In genomic region chr10:62805139-62806092, GRCh38 we compare ENCODE assay signal across 1 cellular context.
TF ChIP-seq lines count a peak whose summit lies in the region.

No MANE protein-coding gene starts in this region.

TF ChIP-seq in GM12878, 131 proteins besides CTCF, POLR2A, EP300 and RAD21 (continued from another document and continues in another):
- TF ChIP-seq NKRF (conservative IDR thresholded peaks at IDR 0.05) = peak; percentile 35; the same call in 1 of the 2 replicates
- TF ChIP-seq POLR2AphosphoS2 (IDR thresholded peaks at IDR 0.05; ENCODE audit: low read depth, low read length) = no peak
- TF ChIP-seq IRF3 (IDR thresholded peaks at IDR 0.05) = no peak
- TF ChIP-seq, protein P1, sequence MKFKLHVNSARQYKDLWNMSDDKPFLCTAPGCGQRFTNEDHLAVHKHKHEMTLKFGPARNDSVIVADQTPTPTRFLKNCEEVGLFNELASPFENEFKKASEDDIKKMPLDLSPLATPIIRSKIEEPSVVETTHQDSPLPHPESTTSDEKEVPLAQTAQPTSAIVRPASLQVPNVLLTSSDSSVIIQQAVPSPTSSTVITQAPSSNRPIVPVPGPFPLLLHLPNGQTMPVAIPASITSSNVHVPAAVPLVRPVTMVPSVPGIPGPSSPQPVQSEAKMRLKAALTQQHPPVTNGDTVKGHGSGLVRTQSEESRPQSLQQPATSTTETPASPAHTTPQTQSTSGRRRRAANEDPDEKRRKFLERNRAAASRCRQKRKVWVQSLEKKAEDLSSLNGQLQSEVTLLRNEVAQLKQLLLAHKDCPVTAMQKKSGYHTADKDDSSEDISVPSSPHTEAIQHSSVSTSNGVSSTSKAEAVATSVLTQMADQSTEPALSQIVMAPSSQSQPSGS (IDR thresholded peaks at IDR 0.05; ENCODE audit: low read length) = no peak
- no peak for TF ChIP-seq ZBTB4 (CRISPR knock-in tag; IDR thresholded peaks at IDR 0.05)
- TF ChIP-seq NFYA (IDR thresholded peaks at IDR 0.05; ENCODE audit: borderline replicate concordance, low read depth, low read length) = no peak
- TF ChIP-seq MEF2A (IDR thresholded peaks at IDR 0.05; ENCODE audit: insufficient read depth, low read depth, low read length) = no peak
- TF ChIP-seq KAT2A (conservative IDR thresholded peaks at IDR 0.05; ENCODE audit: control insufficient read depth, low read depth, low read length) = no peak
- TF ChIP-seq, protein P2, sequence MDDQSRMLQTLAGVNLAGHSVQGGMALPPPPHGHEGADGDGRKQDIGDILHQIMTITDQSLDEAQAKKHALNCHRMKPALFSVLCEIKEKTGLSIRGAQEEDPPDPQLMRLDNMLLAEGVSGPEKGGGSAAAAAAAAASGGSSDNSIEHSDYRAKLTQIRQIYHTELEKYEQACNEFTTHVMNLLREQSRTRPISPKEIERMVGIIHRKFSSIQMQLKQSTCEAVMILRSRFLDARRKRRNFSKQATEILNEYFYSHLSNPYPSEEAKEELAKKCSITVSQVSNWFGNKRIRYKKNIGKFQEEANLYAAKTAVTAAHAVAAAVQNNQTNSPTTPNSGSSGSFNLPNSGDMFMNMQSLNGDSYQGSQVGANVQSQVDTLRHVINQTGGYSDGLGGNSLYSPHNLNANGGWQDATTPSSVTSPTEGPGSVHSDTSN (IDR thresholded peaks at IDR 0.05; ENCODE audit: insufficient replicate concordance, low read depth, low read length) = no peak
- TF ChIP-seq ZBED1 (IDR thresholded peaks at IDR 0.05; ENCODE audit: borderline replicate concordance) = no peak
- TF ChIP-seq, protein P3, sequence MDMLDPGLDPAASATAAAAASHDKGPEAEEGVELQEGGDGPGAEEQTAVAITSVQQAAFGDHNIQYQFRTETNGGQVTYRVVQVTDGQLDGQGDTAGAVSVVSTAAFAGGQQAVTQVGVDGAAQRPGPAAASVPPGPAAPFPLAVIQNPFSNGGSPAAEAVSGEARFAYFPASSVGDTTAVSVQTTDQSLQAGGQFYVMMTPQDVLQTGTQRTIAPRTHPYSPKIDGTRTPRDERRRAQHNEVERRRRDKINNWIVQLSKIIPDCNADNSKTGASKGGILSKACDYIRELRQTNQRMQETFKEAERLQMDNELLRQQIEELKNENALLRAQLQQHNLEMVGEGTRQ (IDR thresholded peaks at IDR 0.05; ENCODE audit: borderline replicate concordance, low read depth, low read length) = no peak
- TF ChIP-seq, protein P4, sequence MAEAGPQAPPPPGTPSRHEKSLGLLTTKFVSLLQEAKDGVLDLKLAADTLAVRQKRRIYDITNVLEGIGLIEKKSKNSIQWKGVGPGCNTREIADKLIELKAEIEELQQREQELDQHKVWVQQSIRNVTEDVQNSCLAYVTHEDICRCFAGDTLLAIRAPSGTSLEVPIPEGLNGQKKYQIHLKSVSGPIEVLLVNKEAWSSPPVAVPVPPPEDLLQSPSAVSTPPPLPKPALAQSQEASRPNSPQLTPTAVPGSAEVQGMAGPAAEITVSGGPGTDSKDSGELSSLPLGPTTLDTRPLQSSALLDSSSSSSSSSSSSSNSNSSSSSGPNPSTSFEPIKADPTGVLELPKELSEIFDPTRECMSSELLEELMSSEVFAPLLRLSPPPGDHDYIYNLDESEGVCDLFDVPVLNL (IDR thresholded peaks at IDR 0.05; ENCODE audit: low read depth, low read length) = 0 out of 2 replicates have a peak, but pooled peaks have one; percentile 11
- TF ChIP-seq SMAD5 (IDR thresholded peaks at IDR 0.05; ENCODE audit: low read depth) = no peak
- TF ChIP-seq YBX1 (IDR thresholded peaks at IDR 0.05) = no peak
- TF ChIP-seq, protein P5, sequence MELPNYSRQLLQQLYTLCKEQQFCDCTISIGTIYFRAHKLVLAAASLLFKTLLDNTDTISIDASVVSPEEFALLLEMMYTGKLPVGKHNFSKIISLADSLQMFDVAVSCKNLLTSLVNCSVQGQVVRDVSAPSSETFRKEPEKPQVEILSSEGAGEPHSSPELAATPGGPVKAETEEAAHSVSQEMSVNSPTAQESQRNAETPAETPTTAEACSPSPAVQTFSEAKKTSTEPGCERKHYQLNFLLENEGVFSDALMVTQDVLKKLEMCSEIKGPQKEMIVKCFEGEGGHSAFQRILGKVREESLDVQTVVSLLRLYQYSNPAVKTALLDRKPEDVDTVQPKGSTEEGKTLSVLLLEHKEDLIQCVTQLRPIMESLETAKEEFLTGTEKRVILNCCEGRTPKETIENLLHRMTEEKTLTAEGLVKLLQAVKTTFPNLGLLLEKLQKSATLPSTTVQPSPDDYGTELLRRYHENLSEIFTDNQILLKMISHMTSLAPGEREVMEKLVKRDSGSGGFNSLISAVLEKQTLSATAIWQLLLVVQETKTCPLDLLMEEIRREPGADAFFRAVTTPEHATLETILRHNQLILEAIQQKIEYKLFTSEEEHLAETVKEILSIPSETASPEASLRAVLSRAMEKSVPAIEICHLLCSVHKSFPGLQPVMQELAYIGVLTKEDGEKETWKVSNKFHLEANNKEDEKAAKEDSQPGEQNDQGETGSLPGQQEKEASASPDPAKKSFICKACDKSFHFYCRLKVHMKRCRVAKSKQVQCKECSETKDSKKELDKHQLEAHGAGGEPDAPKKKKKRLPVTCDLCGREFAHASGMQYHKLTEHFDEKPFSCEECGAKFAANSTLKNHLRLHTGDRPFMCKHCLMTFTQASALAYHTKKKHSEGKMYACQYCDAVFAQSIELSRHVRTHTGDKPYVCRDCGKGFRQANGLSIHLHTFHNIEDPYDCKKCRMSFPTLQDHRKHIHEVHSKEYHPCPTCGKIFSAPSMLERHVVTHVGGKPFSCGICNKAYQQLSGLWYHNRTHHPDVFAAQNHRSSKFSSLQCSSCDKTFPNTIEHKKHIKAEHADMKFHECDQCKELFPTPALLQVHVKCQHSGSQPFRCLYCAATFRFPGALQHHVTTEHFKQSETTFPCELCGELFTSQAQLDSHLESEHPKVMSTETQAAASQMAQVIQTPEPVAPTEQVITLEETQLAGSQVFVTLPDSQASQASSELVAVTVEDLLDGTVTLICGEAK (IDR thresholded peaks at IDR 0.05; ENCODE audit: borderline replicate concordance) = no peak
- TF ChIP-seq NR2F1 (conservative IDR thresholded peaks at IDR 0.05) = no peak
- no peak for TF ChIP-seq POU2F2 (IDR thresholded peaks at IDR 0.05; ENCODE audit: borderline replicate concordance, low read depth, low read length)
- TF ChIP-seq, protein P6, sequence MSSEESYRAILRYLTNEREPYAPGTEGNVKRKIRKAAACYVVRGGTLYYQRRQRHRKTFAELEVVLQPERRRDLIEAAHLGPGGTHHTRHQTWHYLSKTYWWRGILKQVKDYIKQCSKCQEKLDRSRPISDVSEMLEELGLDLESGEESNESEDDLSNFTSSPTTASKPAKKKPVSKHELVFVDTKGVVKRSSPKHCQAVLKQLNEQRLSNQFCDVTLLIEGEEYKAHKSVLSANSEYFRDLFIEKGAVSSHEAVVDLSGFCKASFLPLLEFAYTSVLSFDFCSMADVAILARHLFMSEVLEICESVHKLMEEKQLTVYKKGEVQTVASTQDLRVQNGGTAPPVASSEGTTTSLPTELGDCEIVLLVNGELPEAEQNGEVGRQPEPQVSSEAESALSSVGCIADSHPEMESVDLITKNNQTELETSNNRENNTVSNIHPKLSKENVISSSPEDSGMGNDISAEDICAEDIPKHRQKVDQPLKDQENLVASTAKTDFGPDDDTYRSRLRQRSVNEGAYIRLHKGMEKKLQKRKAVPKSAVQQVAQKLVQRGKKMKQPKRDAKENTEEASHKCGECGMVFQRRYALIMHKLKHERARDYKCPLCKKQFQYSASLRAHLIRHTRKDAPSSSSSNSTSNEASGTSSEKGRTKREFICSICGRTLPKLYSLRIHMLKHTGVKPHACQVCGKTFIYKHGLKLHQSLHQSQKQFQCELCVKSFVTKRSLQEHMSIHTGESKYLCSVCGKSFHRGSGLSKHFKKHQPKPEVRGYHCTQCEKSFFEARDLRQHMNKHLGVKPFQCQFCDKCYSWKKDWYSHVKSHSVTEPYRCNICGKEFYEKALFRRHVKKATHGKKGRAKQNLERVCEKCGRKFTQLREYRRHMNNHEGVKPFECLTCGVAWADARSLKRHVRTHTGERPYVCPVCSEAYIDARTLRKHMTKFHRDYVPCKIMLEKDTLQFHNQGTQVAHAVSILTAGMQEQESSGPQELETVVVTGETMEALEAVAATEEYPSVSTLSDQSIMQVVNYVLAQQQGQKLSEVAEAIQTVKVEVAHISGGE (CRISPR knock-in tag; IDR thresholded peaks at IDR 0.05) = no peak
- no peak for TF ChIP-seq RCOR1 (conservative IDR thresholded peaks at IDR 0.05; ENCODE audit: low read depth, low read length)
- no peak for TF ChIP-seq ASH2L (IDR thresholded peaks at IDR 0.05; ENCODE audit: borderline replicate concordance, low read depth)
- TF ChIP-seq RB1 (IDR thresholded peaks at IDR 0.05; ENCODE audit: borderline replicate concordance) = no peak
- TF ChIP-seq, protein P7, sequence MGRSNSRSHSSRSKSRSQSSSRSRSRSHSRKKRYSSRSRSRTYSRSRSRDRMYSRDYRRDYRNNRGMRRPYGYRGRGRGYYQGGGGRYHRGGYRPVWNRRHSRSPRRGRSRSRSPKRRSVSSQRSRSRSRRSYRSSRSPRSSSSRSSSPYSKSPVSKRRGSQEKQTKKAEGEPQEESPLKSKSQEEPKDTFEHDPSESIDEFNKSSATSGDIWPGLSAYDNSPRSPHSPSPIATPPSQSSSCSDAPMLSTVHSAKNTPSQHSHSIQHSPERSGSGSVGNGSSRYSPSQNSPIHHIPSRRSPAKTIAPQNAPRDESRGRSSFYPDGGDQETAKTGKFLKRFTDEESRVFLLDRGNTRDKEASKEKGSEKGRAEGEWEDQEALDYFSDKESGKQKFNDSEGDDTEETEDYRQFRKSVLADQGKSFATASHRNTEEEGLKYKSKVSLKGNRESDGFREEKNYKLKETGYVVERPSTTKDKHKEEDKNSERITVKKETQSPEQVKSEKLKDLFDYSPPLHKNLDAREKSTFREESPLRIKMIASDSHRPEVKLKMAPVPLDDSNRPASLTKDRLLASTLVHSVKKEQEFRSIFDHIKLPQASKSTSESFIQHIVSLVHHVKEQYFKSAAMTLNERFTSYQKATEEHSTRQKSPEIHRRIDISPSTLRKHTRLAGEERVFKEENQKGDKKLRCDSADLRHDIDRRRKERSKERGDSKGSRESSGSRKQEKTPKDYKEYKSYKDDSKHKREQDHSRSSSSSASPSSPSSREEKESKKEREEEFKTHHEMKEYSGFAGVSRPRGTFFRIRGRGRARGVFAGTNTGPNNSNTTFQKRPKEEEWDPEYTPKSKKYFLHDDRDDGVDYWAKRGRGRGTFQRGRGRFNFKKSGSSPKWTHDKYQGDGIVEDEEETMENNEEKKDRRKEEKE (IDR thresholded peaks at IDR 0.05) = no peak
- TF ChIP-seq EZH2 (IDR thresholded peaks at IDR 0.05; ENCODE audit: borderline replicate concordance, control insufficient read depth, low read depth, low read length) = no peak
- no peak for TF ChIP-seq ZNF24 (IDR thresholded peaks at IDR 0.05)
- no peak for TF ChIP-seq TCF3 (IDR thresholded peaks at IDR 0.05; ENCODE audit: borderline replicate concordance, insufficient read depth, low read depth, low read length)
- TF ChIP-seq, protein P8, sequence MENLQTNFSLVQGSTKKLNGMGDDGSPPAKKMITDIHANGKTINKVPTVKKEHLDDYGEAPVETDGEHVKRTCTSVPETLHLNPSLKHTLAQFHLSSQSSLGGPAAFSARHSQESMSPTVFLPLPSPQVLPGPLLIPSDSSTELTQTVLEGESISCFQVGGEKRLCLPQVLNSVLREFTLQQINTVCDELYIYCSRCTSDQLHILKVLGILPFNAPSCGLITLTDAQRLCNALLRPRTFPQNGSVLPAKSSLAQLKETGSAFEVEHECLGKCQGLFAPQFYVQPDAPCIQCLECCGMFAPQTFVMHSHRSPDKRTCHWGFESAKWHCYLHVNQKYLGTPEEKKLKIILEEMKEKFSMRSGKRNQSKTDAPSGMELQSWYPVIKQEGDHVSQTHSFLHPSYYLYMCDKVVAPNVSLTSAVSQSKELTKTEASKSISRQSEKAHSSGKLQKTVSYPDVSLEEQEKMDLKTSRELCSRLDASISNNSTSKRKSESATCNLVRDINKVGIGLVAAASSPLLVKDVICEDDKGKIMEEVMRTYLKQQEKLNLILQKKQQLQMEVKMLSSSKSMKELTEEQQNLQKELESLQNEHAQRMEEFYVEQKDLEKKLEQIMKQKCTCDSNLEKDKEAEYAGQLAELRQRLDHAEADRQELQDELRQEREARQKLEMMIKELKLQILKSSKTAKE (IDR thresholded peaks at IDR 0.05; ENCODE audit: low read depth, poor library complexity, severe bottlenecking) = no peak
- peak in 1 of 2 experiments; percentile 94; a peak in 2 of 3 replicates for TF ChIP-seq EGR1 (IDR thresholded peaks at IDR 0.05; ENCODE audit: borderline replicate concordance in 1 of 2, low read depth in 2 of 2, low read length in 2 of 2)
- TF ChIP-seq PAX5 (IDR thresholded peaks at IDR 0.05; ENCODE audit: borderline replicate concordance, low read depth, low read length) = no peak
